8 cellular contexts compared by ENCODE assay signal in genomic region chr16:785563-786535, GRCh38. TPM values are rescaled to one million over a fixed set of nuclear protein-coding genes. Genes with fewer than 3 reads are reported as not detected.
DNase-seq lines count a peak whose midpoint lies in the region; ATAC-seq and TF ChIP-seq lines count a peak whose summit lies in the region.

No MANE protein-coding gene starts in this region.

- no peaks in the 10 kb centered on the region for H3K4me1 Mint-ChIP-seq in brain

- H4K20me1 ChIP-seq in BLaER1, result peaks cover 66% of the 10 kb centered on the region

- no peak overlapping the region for H3K27ac Mint-ChIP-seq in brain

- DNase-seq in HT-29 (ENCODE audit: low spot score) (peak; percentile 71), WERI-Rb-1 (peak; percentile 91), iris pigment epithelial cell (ENCODE audit: low read depth) (peak; percentile 44), middle frontal gyrus (ENCODE audit: extremely low spot score, low spot score) (no peak)
- peak; percentile 76 for DNase-seq in stimulated activated CD4-positive, alpha-beta T cell treated with anti-CD3 and anti-CD28 coated beads, Interleukin-1b, Interleukin-23, amount 100 ng/mL, for 48 hours

- H3K9ac ChIP-seq in BLaER1, result no peak overlapping the region

- peaks cover 70% of the 10 kb centered on the region for H3K4me1 ChIP-seq in BLaER1

- no peaks in the 10 kb centered on the region for H3K36me3 Mint-ChIP-seq in brain

- H3K9me3 ChIP-seq in BLaER1 (no peaks in the 10 kb centered on the region), WERI-Rb-1 (ENCODE audit: severe bottlenecking) (no peaks in the 10 kb centered on the region)

- H3K4me3 ChIP-seq in BLaER1 (no peak overlapping the region), WERI-Rb-1 (ENCODE audit: low read depth, low read length) (no peak overlapping the region)

- no peaks in the 10 kb centered on the region for H3K9me3 Mint-ChIP-seq in brain

- ATAC-seq in GM19455 (IDR thresholded peaks at IDR 0.05; ENCODE audit: unreplicated experiment), result no peak

- peak overlapping the region; percentile 64 for H3K4me2 ChIP-seq in BLaER1

- H3K36me3 ChIP-seq in BLaER1 (peaks cover 47% of the 10 kb centered on the region), WERI-Rb-1 (peaks cover 42% of the 10 kb centered on the region)

- peak; percentile 93 for TF ChIP-seq CTCF in WERI-Rb-1 (IDR thresholded peaks at IDR 0.05; ENCODE audit: low read depth, low read length)
- peak; percentile 74 to 88 for TF ChIP-seq CTCF in brain (conservative IDR thresholded peaks at IDR 0.05)

- peak overlapping the region; percentile 52 to 88 (median 71) for H3K4me3 Mint-ChIP-seq in brain

- H3K27ac ChIP-seq in BLaER1 (no peak overlapping the region), WERI-Rb-1 (peak overlapping the region; percentile 56)

- no peaks in the 10 kb centered on the region for H3K27me3 ChIP-seq in BLaER1
- no peaks in the 10 kb centered on the region for H3K27me3 ChIP-seq in WERI-Rb-1 (ENCODE audit: insufficient read depth, low read depth, severe bottlenecking)

- peaks cover 3% of the 10 kb centered on the region for H3K27me3 Mint-ChIP-seq in brain

RNA-seq across cellular contexts. Expression of gene RPUSD1, which starts 2.3 kb away (rescaled TPM):
- 147 and 148 TPM in 2 replicates for total RNA-seq in HT-29 (2014; rRNA removed; shearing (Covaris generic))
- 29.5 TPM for polyA plus RNA-seq in brain (ENCODE audit: insufficient read depth, low read depth, low replicate concordance)

RNA-seq across cellular contexts. Expression of gene CHTF18, which starts 2.6 kb away (rescaled TPM):
- total RNA-seq in HT-29 (2014; rRNA removed; shearing (Covaris generic)), result 121 and 145 TPM in 2 replicates
- 19.2 TPM for polyA plus RNA-seq in brain (ENCODE audit: insufficient read depth, low read depth, low replicate concordance)

RNA-seq across cellular contexts. Expression of gene GNG13, which starts 14.7 kb away (rescaled TPM):
- total RNA-seq in HT-29 (2014; rRNA removed; shearing (Covaris generic)), result not detected in 2 replicates
- polyA plus RNA-seq in brain (ENCODE audit: insufficient read depth, low read depth, low replicate concordance), result 3.6 TPM

RNA-seq across cellular contexts. Expression of gene MSLN, which starts 25.3 kb away (rescaled TPM):
- 3.9 and 8.3 TPM in 2 replicates for total RNA-seq in HT-29 (2014; rRNA removed; shearing (Covaris generic))
- 0.63 TPM for polyA plus RNA-seq in brain (ENCODE audit: insufficient read depth, low read depth, low replicate concordance)

RNA-seq across cellular contexts. Expression of gene CIAO3, which starts 45.1 kb away (rescaled TPM):
- 68.4 and 80.0 TPM in 2 replicates for total RNA-seq in HT-29 (2014; rRNA removed; shearing (Covaris generic))
- 32.6 TPM for polyA plus RNA-seq in brain (ENCODE audit: insufficient read depth, low read depth, low replicate concordance)
